Comparison of ENCODE assay signal across 20 cellular contexts in genomic region chr2:145036421-145036901, GRCh38.
DNase-seq lines count a peak whose midpoint lies in the region; ATAC-seq and TF ChIP-seq lines count a peak whose summit lies in the region.
"Had no signal": no experiment of that assay in that cellular context is flagged by ENCODE, and none has a peak within 500 bp of the region (broad histone marks: within the 10 kb centered on the region; RNA-seq: fewer than 3 reads in every experiment).

No MANE protein-coding gene starts in this region.

- intact Hi-C loops in spleen (cut with DNase I; ENCODE audit: low total_unique reads), result no loop called here
- intact Hi-C loops in natural killer cell (cut with micrococcal nuclease), result no loop called here

- H3K9me3 Mint-ChIP-seq in natural killer cell, result no peaks in the 10 kb centered on the region
- H3K9me3 Mint-ChIP-seq in natural killer cell treated with Interleukin-12 subunit alpha and Interleukin-12 subunit beta and Interleukin-15 and Interleukin-18, amount 100 ng/mL, for 72 hours, result no peaks in the 10 kb centered on the region
- H3K9me3 Mint-ChIP-seq: H9; stimulated activated naive B cell treated with anti-CD40 and anti-IgM and Interleukin-4, amounts not matched to agents 10 μg/mL and 1 μg/mL and 100 μg/mL, for 72 hours had no signal

- H3K36me3 Mint-ChIP-seq in natural killer cell, result no peaks in the 10 kb centered on the region
- H3K36me3 Mint-ChIP-seq in natural killer cell treated with Interleukin-12 subunit alpha and Interleukin-12 subunit beta and Interleukin-15 and Interleukin-18, amount 100 ng/mL, for 72 hours, result no peaks in the 10 kb centered on the region
- H3K36me3 Mint-ChIP-seq: stimulated activated naive B cell treated with anti-CD40 and anti-IgM and Interleukin-4, amounts not matched to agents 10 μg/mL and 1 μg/mL and 100 μg/mL, for 72 hours had no signal

- no peaks in the 10 kb centered on the region for H3K27me3 ChIP-seq in spleen (replicated peaks in 1 of 7)

- no peak for TF ChIP-seq CTCF in AG10803 (conservative IDR thresholded peaks at IDR 0.05; ENCODE audit: low read length)
- TF ChIP-seq CTCF in fibroblast of the aortic adventitia (IDR thresholded peaks at IDR 0.05; ENCODE audit: insufficient read depth, low read length), result no peak
- TF ChIP-seq CTCF in spleen (IDR thresholded peaks at IDR 0.05 in 8 of 11, conservative IDR thresholded peaks at IDR 0.05 in 3 of 11), result no peak
- TF ChIP-seq CTCF in natural killer cell (IDR thresholded peaks at IDR 0.05), result no peak

- no peaks in the 10 kb centered on the region for H3K27me3 Mint-ChIP-seq in natural killer cell (ENCODE audit: low read depth in 2 of 2)
- no peaks in the 10 kb centered on the region for H3K27me3 Mint-ChIP-seq in natural killer cell treated with Interleukin-12 subunit alpha and Interleukin-12 subunit beta and Interleukin-15 and Interleukin-18, amount 100 ng/mL, for 72 hours
- H3K27me3 Mint-ChIP-seq: stimulated activated naive B cell treated with anti-CD40 and anti-IgM and Interleukin-4, amounts not matched to agents 10 μg/mL and 1 μg/mL and 100 μg/mL, for 72 hours had no signal

- H3K27ac Mint-ChIP-seq in natural killer cell, result no peak overlapping the region
- no peak overlapping the region for H3K27ac Mint-ChIP-seq in natural killer cell treated with Interleukin-12 subunit alpha and Interleukin-12 subunit beta and Interleukin-15 and Interleukin-18, amount 100 ng/mL, for 72 hours
- H3K27ac Mint-ChIP-seq: H9; stimulated activated naive B cell treated with anti-CD40 and anti-IgM and Interleukin-4, amounts not matched to agents 10 μg/mL and 1 μg/mL and 100 μg/mL, for 72 hours had no signal

- ATAC-seq in natural killer cell, result no peak
- no peak for ATAC-seq in natural killer cell treated with Interleukin-12 subunit alpha and Interleukin-12 subunit beta and Interleukin-15 and Interleukin-18, amount 100 ng/mL, for 72 hours
- ATAC-seq in GM21528 (IDR thresholded peaks at IDR 0.05; ENCODE audit: low FRiP score, unreplicated experiment), result no peak
- ATAC-seq: activated CD4-positive, CD25-positive, alpha-beta regulatory T cell treated with anti-CD3 and anti-CD28 coated beads, Interleukin-2, amount 50 U/mL, for 24 hours; esophagus mucosa; mucosa of descending colon; stimulated activated naive B cell treated with anti-CD40 and anti-IgM and Interleukin-4, amounts not matched to agents 10 μg/mL and 1 μg/mL and 100 μg/mL, for 72 hours had no signal

- DNase-seq in AG10803 (ENCODE audit: low read depth), result peak; percentile 76
- DNase-seq in SK-N-MC (ENCODE audit: low read depth, low spot score), result no peak
- peak; percentile 47 for DNase-seq in fibroblast of the aortic adventitia (ENCODE audit: low read depth)
- DNase-seq in spleen, result no peak
- DNase-seq in natural killer cell, result no peak
- no peak for DNase-seq in cerebellar nuclear complex (lab: John Stamatoyannopoulos, UW)
- no peak for DNase-seq in natural killer cell treated with Interleukin-12 subunit alpha and Interleukin-12 subunit beta and Interleukin-15 and Interleukin-18, amount 100 ng/mL, for 72 hours (ENCODE audit: low spot score)
- DNase-seq: activated naive CD4-positive, alpha-beta T cell; H9; hippocampal formation; kidney; mucosa of descending colon; NCI-H1694 treated with DMSO at 0.1 percent for 48 hours; NCI-H446; SHP77 treated with DMSO at 0.1 percent for 48 hours; stimulated activated naive B cell treated with anti-CD40 and anti-IgM and Interleukin-4, amounts not matched to agents 10 μg/mL and 1 μg/mL and 100 μg/mL, for 72 hours had no signal

- H3K4me3 Mint-ChIP-seq in natural killer cell, result no peak overlapping the region
- no peak overlapping the region for H3K4me3 Mint-ChIP-seq in natural killer cell treated with Interleukin-12 subunit alpha and Interleukin-12 subunit beta and Interleukin-15 and Interleukin-18, amount 100 ng/mL, for 72 hours
- H3K4me3 Mint-ChIP-seq: H9; stimulated activated naive B cell treated with anti-CD40 and anti-IgM and Interleukin-4, amounts not matched to agents 10 μg/mL and 1 μg/mL and 100 μg/mL, for 72 hours had no signal

- H3K4me1 ChIP-seq in spleen, result peaks cover 0 to 5% (median 0%) of the 10 kb centered on the region in 6 donors
- H3K4me1 ChIP-seq: parathyroid adenoma had no signal

- H3K27ac ChIP-seq in SK-N-MC (peak overlapping the region; percentile 37; the same call in 1 of the 2 replicates), spleen (peak overlapping the region in 7 of 8 donors; percentile 4 to 55 (median 15))
- H3K27ac ChIP-seq: parathyroid adenoma had no signal

- H3K4me1 Mint-ChIP-seq in natural killer cell, result no peaks in the 10 kb centered on the region
- H3K4me1 Mint-ChIP-seq in natural killer cell treated with Interleukin-12 subunit alpha and Interleukin-12 subunit beta and Interleukin-15 and Interleukin-18, amount 100 ng/mL, for 72 hours (ENCODE audit: low read depth in 2 of 2), result no peaks in the 10 kb centered on the region
- H3K4me1 Mint-ChIP-seq: stimulated activated naive B cell treated with anti-CD40 and anti-IgM and Interleukin-4, amounts not matched to agents 10 μg/mL and 1 μg/mL and 100 μg/mL, for 72 hours had no signal

- no peaks in the 10 kb centered on the region for H3K36me3 ChIP-seq in SK-N-MC (ENCODE audit: insufficient read depth, low read length)
- H3K36me3 ChIP-seq in spleen, result no peaks in the 10 kb centered on the region

- 67 to 89% (median 81%) methylated on average over 5 of the region's 5 CpGs for WGBS in spleen, 5 donors

- TF ChIP-seq POLR2A in spleen (IDR thresholded peaks at IDR 0.05), result no peak

- H3K4me3 ChIP-seq in AG10803 (ENCODE audit: low read length) (no peak overlapping the region), SK-N-MC (peak overlapping the region; percentile 15), fibroblast of the aortic adventitia (ENCODE audit: low read depth, low read length) (no peak overlapping the region), spleen (no peak overlapping the region)
- H3K4me3 ChIP-seq: mucosa of descending colon had no signal

- H3K9me3 ChIP-seq in SK-N-MC (ENCODE audit: low read depth, low read length) (no peaks in the 10 kb centered on the region), spleen (no peaks in the 10 kb centered on the region)
- H3K9me3 ChIP-seq: mucosa of descending colon had no signal

- no peak overlapping the region for H3K9ac ChIP-seq in SK-N-MC (ENCODE audit: insufficient read length)
- H3K9ac ChIP-seq: parathyroid adenoma had no signal

Comparison
In these comparisons a context has a peak if more than half of its experiments do, and no peak if none do; other contexts are left out.
1. DNase-seq: peak in AG10803 (single experiment) and fibroblast of the aortic adventitia (single experiment); none in SK-N-MC (single experiment), spleen (single experiment), natural killer cell (single experiment), cerebellar nuclear complex (0 of 2) and natural killer cell treated with Interleukin-12 subunit alpha and Interleukin-12 subunit beta and Interleukin-15 and Interleukin-18, amount 100 ng/mL, for 72 hours (single experiment).